11 cellular contexts compared by ENCODE assay signal in the genomic region with DNA sequence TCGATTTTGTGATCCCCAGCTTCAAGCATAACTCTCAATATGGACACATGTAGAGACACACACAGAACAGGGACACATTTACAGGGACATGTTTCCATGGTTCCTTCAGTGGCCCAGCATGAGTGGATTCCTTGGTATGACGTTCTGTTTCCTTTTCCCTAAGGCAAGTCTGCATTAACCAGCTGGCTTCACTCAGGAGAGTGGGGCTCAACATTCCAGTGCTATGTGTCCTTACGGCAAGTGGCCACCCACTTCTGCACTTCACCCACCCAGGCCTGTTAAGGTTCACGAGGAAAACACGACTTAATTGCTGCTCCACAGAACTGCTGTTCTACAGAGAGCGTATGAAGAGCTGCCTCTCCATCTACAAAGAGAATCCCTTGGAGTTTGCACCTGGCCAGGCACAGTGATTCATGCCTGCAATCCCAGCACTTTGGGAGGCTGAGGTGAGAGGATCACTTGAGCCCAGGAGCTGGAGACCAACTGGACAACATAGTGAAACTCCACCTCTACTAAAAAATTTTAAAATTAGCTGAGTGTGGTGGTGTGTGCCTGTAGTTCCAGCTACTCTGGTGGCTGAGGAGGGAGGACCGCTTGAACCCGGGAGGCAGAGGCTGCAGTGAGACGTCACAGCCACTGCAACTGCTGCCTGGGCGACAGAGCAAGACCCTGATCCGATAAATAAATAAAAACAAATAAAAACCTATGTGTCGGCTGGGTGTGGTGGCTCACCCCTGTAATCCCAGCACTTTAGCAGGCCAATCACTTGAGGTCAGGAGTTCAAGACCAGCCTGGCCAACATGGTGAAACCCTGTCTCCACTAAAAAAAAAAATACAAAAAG. TPM values are rescaled to one million over a fixed set of nuclear protein-coding genes. Genes with fewer than 3 reads are reported as not detected.
A peak's percentile ranks its signal among the peaks of the same experiment; 100 is the strongest.
DNase-seq lines count a peak whose midpoint lies in the region; FAIRE-seq and TF ChIP-seq lines count a peak whose summit lies in the region.
"Had no signal": no experiment of that assay in that cellular context is flagged by ENCODE, and none has a peak within 500 bp of the region (broad histone marks: within the 10 kb centered on the region; RNA-seq: fewer than 3 reads in every experiment).

No MANE protein-coding gene starts in this region.

- H3K27ac Mint-ChIP-seq in Caco-2 (ENCODE audit: unreplicated experiment) (peak overlapping the region; percentile 97), endodermal cell (peak overlapping the region; percentile 64)
- H3K27ac Mint-ChIP-seq: stimulated activated naive B cell treated with anti-CD40 and anti-IgM and Interleukin-4, amounts not matched to agents 10 μg/mL and 1 μg/mL and 100 μg/mL, for 72 hours had no signal

- H3K27me3 Mint-ChIP-seq in Caco-2 (ENCODE audit: insufficient read depth, unreplicated experiment), result no peaks in the 10 kb centered on the region
- no peaks in the 10 kb centered on the region for H3K27me3 Mint-ChIP-seq in endodermal cell (ENCODE audit: insufficient read depth)
- H3K27me3 Mint-ChIP-seq: stimulated activated naive B cell treated with anti-CD40 and anti-IgM and Interleukin-4, amounts not matched to agents 10 μg/mL and 1 μg/mL and 100 μg/mL, for 72 hours had no signal

- H3K79me2 ChIP-seq in osteoblast (ENCODE audit: insufficient read depth, low read length), result peaks cover 94% of the 10 kb centered on the region

- POLR2A ChIA-PET in Caco-2 (lab: Charles Lee), result interaction anchor here (1.0 kb wide), 1 partner anchor 170 kb away, joined by 5 read pairs; no protein-coding TSS in a partner anchor
- POLR2A ChIA-PET in GM10248 (lab: Yijun Ruan, JAX), result no interaction called here

- H3K4me3 ChIP-seq in Caco-2 (ENCODE audit: low read depth, low read length), result no peak overlapping the region
- H3K4me3 ChIP-seq in endodermal cell (ENCODE audit: low read length), result no peak overlapping the region
- H3K4me3 ChIP-seq in osteoblast (ENCODE audit: insufficient read depth, low read length), result no peak overlapping the region
- H3K4me3 ChIP-seq in BE2C (ENCODE audit: low read depth, low read length), result no peak overlapping the region
- H3K4me3 ChIP-seq in small intestine (ENCODE audit: low read depth in 1 of 2, low read length in 2 of 2), result no peak overlapping the region

- no peaks in the 10 kb centered on the region for H3K9me3 Mint-ChIP-seq in Caco-2 (ENCODE audit: unreplicated experiment)
- H3K9me3 Mint-ChIP-seq in endodermal cell, result no peaks in the 10 kb centered on the region
- H3K9me3 Mint-ChIP-seq: stimulated activated naive B cell treated with anti-CD40 and anti-IgM and Interleukin-4, amounts not matched to agents 10 μg/mL and 1 μg/mL and 100 μg/mL, for 72 hours had no signal

- H3K4me1 Mint-ChIP-seq in Caco-2 (ENCODE audit: low read depth, unreplicated experiment) (peaks cover 53% of the 10 kb centered on the region), endodermal cell (peaks cover 51% of the 10 kb centered on the region)

- 89 to 92% methylated on average over 9 to 12 of the region's 12 CpGs for WGBS in endodermal cell (ENCODE audit: insufficient coverage in 1 of 2, insufficient read length in 1 of 2), 2 experiments
- 70 to 81% (median 79%) methylated on average over 12 of the region's 12 CpGs for WGBS in small intestine, 3 donors

- H3K27ac ChIP-seq in endodermal cell (ENCODE audit: low read depth, low read length) (peak overlapping the region; percentile 25), osteoblast (ENCODE audit: low read depth, low read length) (peak overlapping the region; percentile 35), small intestine (ENCODE audit: low read depth in 1 of 2, low read length in 1 of 2) (peak overlapping the region in 1 of 2 donors; percentile 30)

- H3K9ac ChIP-seq in endodermal cell (ENCODE audit: extremely low read depth, low read length, poor library complexity, severe bottlenecking), result no peak overlapping the region

- H3K36me3 ChIP-seq in Caco-2 (ENCODE audit: control insufficient read depth, insufficient read depth, low read length), result no peaks in the 10 kb centered on the region
- H3K36me3 ChIP-seq in endodermal cell (ENCODE audit: control insufficient read depth, insufficient read depth, low read length), result peaks cover 8% of the 10 kb centered on the region
- no peaks in the 10 kb centered on the region for H3K36me3 ChIP-seq in osteoblast (ENCODE audit: insufficient read depth, low read length)
- H3K36me3 ChIP-seq in BE2C, result peaks cover 3% of the 10 kb centered on the region; the same call in 1 of the 2 replicates
- no peaks in the 10 kb centered on the region for H3K36me3 ChIP-seq in small intestine (ENCODE audit: control insufficient read depth in 2 of 2, insufficient read depth in 2 of 2, low read length in 2 of 2)

- no peak overlapping the region for H3K4me3 Mint-ChIP-seq in Caco-2 (ENCODE audit: unreplicated experiment)
- H3K4me3 Mint-ChIP-seq in endodermal cell, result no peak overlapping the region
- H3K4me3 Mint-ChIP-seq: stimulated activated naive B cell treated with anti-CD40 and anti-IgM and Interleukin-4, amounts not matched to agents 10 μg/mL and 1 μg/mL and 100 μg/mL, for 72 hours had no signal

- H3K9me3 ChIP-seq in Caco-2 (no peaks in the 10 kb centered on the region), endodermal cell (ENCODE audit: control insufficient read depth, low read length) (peaks cover 3% of the 10 kb centered on the region), osteoblast (ENCODE audit: low read depth, low read length) (no peaks in the 10 kb centered on the region), BE2C (no peaks in the 10 kb centered on the region), small intestine (ENCODE audit: control insufficient read depth, low read depth) (no peaks in the 10 kb centered on the region)

- H3K4me1 ChIP-seq in Caco-2 (peaks cover 51% of the 10 kb centered on the region), endodermal cell (ENCODE audit: control insufficient read depth, insufficient read depth, low read length) (peaks cover 17% of the 10 kb centered on the region), osteoblast (ENCODE audit: insufficient read depth, low read length) (peaks cover 71% of the 10 kb centered on the region), BE2C (peaks cover 21% of the 10 kb centered on the region), small intestine (ENCODE audit: control insufficient read depth in 2 of 2, insufficient read depth in 1 of 2, low read depth in 1 of 2, low read length in 1 of 2) (peaks cover 11 to 30% of the 10 kb centered on the region in 2 donors)

- no peak for DNase-seq in Caco-2
- peak; percentile 89 for DNase-seq in RPMI7951 (ENCODE audit: low read depth)
- no peak for DNase-seq in endodermal cell
- peak; percentile 44 for DNase-seq in osteoblast (ENCODE audit: insufficient read length, low spot score, missing footprints)
- DNase-seq in BE2C, result no peak
- DNase-seq in GM10248 (ENCODE audit: extremely low spot score), result no peak
- DNase-seq in small intestine, result no peak
- DNase-seq in GM12891 (ENCODE audit: insufficient read length, low spot score), result no peak
- DNase-seq: KBM-7; stimulated activated naive B cell treated with anti-CD40 and anti-IgM and Interleukin-4, amounts not matched to agents 10 μg/mL and 1 μg/mL and 100 μg/mL, for 72 hours had no signal

- H3K27me3 ChIP-seq in Caco-2 (replicated peaks; ENCODE audit: control insufficient read depth, insufficient read depth, low read length) (no peaks in the 10 kb centered on the region), endodermal cell (ENCODE audit: control insufficient read depth, insufficient read depth, low read length, poor library complexity, severe bottlenecking) (no peaks in the 10 kb centered on the region), osteoblast (ENCODE audit: insufficient read depth, low read length) (no peaks in the 10 kb centered on the region), BE2C (no peaks in the 10 kb centered on the region), small intestine (ENCODE audit: control insufficient read depth in 2 of 2, insufficient read depth in 2 of 2, low read length in 2 of 2) (no peaks in the 10 kb centered on the region)

- FAIRE-seq in small intestine (lab: Jason Lieb, UNC) (no peak), GM12891 (lab: Jason Lieb, UNC) (no peak)
- FAIRE-seq: RCC 7860 had no signal

- peaks cover 66% of the 10 kb centered on the region for H3K36me3 Mint-ChIP-seq in Caco-2 (ENCODE audit: insufficient read depth, unreplicated experiment)
- H3K36me3 Mint-ChIP-seq in endodermal cell (ENCODE audit: low read depth), result peaks cover 12% of the 10 kb centered on the region

- no TSS peak for BruUV-seq in Caco-2 (replicated peaks; lab: Mats Ljungman, UMichigan)

- H3K4me2 ChIP-seq in osteoblast (ENCODE audit: insufficient read depth, low read length), result peak overlapping the region; percentile 27

- CTCF ChIA-PET in Caco-2 (lab: Charles Lee) (interaction anchor here (0.5 kb wide), 1 partner anchor 592 kb away, joined by 5 read pairs; no protein-coding TSS in a partner anchor), GM10248 (lab: Yijun Ruan, JAX) (interaction anchor here (1.0 to 1.5 kb wide), 3 partner anchors 8 to 17 kb away, joined by 3 to 6 read pairs (median 3); no protein-coding TSS in a partner anchor)

- intact Hi-C loops in Caco-2 (cut with micrococcal nuclease; ENCODE audit: unreplicated experiment), result no loop called here

- TF ChIP-seq CTCF in Caco-2 (IDR thresholded peaks at IDR 0.05; ENCODE audit: insufficient read depth in 1 of 2, low read depth in 1 of 2, low read length in 1 of 2, severe bottlenecking in 1 of 2, unreplicated experiment in 1 of 2) (no peak), endodermal cell (conservative IDR thresholded peaks at IDR 0.05) (no peak), osteoblast (IDR thresholded peaks at IDR 0.05; ENCODE audit: extremely low read depth, low read depth, low read length) (no peak), BE2C (IDR thresholded peaks at IDR 0.05; ENCODE audit: low read depth, low read length) (no peak), GM10248 (IDR thresholded peaks at IDR 0.05; ENCODE audit: control extremely low read depth, extremely low read depth, low read depth, missing control alignments) (no peak)

- no peak for TF ChIP-seq POLR2A in GM12891 (IDR thresholded peaks at IDR 0.05; ENCODE audit: low read depth, low read length)

- no peak overlapping the region for H2AFZ ChIP-seq in osteoblast (ENCODE audit: low read length)

- peaks cover 85% of the 10 kb centered on the region for H4K20me1 ChIP-seq in osteoblast (ENCODE audit: insufficient read depth, low read length)

TF ChIP-seq in GM12891, 5 proteins besides CTCF, POLR2A, EP300 and RAD21:
- no peak for TF ChIP-seq PAX5 (IDR thresholded peaks at IDR 0.05; ENCODE audit: insufficient read depth, low read length, severe bottlenecking)
- no peak for TF ChIP-seq POU2F2 (IDR thresholded peaks at IDR 0.05; ENCODE audit: low read depth, low read length)
- TF ChIP-seq SPI1 (IDR thresholded peaks at IDR 0.05; ENCODE audit: low read depth, low read length), result no peak
- TF ChIP-seq TAF1 (IDR thresholded peaks at IDR 0.05; ENCODE audit: low read depth, low read length), result no peak

RNA-seq across cellular contexts. Expression of gene BRD4, which starts 32.5 kb away (rescaled TPM):
- 154 and 170 TPM in 2 replicates for total RNA-seq in Caco-2 (2022)
- 8.3 and 9.1 TPM in 2 replicates for total RNA-seq in RPMI7951 (2014; rRNA removed; shearing (Covaris generic))
- total RNA-seq in endodermal cell, result 100 to 1,000 TPM; 149 to 156 TPM
- polyA plus RNA-seq in endodermal cell (2013, experiment 1 of 2), result 79.3 TPM
- polyA plus RNA-seq in endodermal cell (2013, experiment 2 of 2), result 80.9 TPM
- total RNA-seq in osteoblast, result 25.0 and 25.7 TPM in 2 replicates
- polyA plus RNA-seq in BE2C (2012; ENCODE audit: insufficient read depth, insufficient read length, low read depth), result 76.3 TPM
- 10 to 100 TPM; 15.7 to 27.0 (median 22.4) TPM for polyA plus RNA-seq in small intestine
- polyA plus RNA-seq in GM12891 (2012; ENCODE audit: low read depth, missing spikeins), result 27.0 TPM

Comparison
In these comparisons a context has a peak if more than half of its experiments do, and no peak if none do; other contexts are left out.
1. DNase-seq: peak in RPMI7951 (single experiment) and osteoblast (single experiment); none in Caco-2 (0 of 2), endodermal cell (single experiment), BE2C (single experiment), GM10248 (single experiment), small intestine (single experiment) and GM12891 (single experiment).